Comparison of ENCODE assay signal across 23 cellular contexts in the genomic region with DNA sequence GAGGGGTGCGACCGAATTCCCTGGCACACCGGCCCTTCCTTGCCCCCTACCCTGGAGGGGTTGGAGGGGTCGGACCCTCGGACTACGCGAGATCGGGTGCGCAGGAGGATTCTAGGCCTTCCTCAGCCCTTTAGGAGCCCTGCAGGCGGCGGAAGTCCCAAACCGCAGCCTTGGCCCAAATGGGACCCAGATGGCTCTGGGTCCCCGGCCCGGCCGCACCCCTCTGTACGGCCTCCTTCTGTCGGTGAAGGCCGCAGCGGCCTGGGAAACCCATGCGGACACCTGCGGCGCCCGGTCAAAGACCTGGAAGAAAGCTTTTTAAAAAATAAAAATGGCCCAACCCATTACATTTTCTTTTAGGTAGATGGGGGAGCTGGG. TPM values are rescaled to one million over a fixed set of nuclear protein-coding genes. Genes with fewer than 3 reads are reported as not detected.
"Had no signal": no experiment of that assay in that cellular context is flagged by ENCODE, and none has a peak within 500 bp of the region (broad histone marks: within the 10 kb centered on the region; RNA-seq: fewer than 3 reads in every experiment).

No MANE protein-coding gene starts in this region.

- ATAC-seq: naive thymus-derived CD4-positive, alpha-beta T cell had no signal

- H3K27ac ChIP-seq: colonic mucosa, hepatocyte, ovary, right atrium auricular region had no signal

- H3K4me3 Mint-ChIP-seq: naive thymus-derived CD4-positive, alpha-beta T cell; nephron progenitor cell had no signal

- H3K27ac Mint-ChIP-seq: nephron progenitor cell had no signal

- H3K27me3 ChIP-seq: ovary had no signal

- H3K9me3 ChIP-seq: colonic mucosa, ovary had no signal

- H3K4me3 ChIP-seq: colonic mucosa, hepatocyte, ovary, right atrium auricular region had no signal

- H3K36me3 ChIP-seq: colonic mucosa, ovary, right atrium auricular region had no signal

- DNase-seq: colonic mucosa; dermis blood vessel endothelial cell; foreskin melanocyte; head of caudate nucleus; kidney glomerular epithelial cell; naive thymus-derived CD4-positive, alpha-beta T cell; ovary; small intestine; stimulated activated CD4-positive, alpha-beta T cell treated with anti-CD3 and anti-CD28 coated beads, Interleukin-12 subunit alpha, Interleukin-12 subunit beta, amount 100 ng/mL, for 4 hours; stimulated activated CD4-positive, alpha-beta T cell treated with anti-CD3 and anti-CD28 coated beads, Interleukin-2, amount 100 ng/mL, for 48 hours; stimulated activated naive CD4-positive, alpha-beta T cell treated with Interleukin-2 at 50 U/mL for 16 hours; trophoblast cell had no signal

- H3K79me2 ChIP-seq: hepatocyte had no signal

RNA-seq across cellular contexts. Expression of a gene that starts 2.4 kb away (rescaled TPM):
- total RNA-seq: colonic mucosa; dermis blood vessel endothelial cell; endothelial cell of umbilical vein; hepatocyte; liver; lung microvascular endothelial cell; mesenteric fat pad; mononuclear cell; naive thymus-derived CD4-positive, alpha-beta T cell; ovary; posterior vena cava; right atrium auricular region; urinary bladder had no signal
- polyA plus RNA-seq: endothelial cell of umbilical vein; esophagus; hepatocyte; liver; naive thymus-derived CD4-positive, alpha-beta T cell; ovary; small intestine; urinary bladder had no signal

RNA-seq across cellular contexts. Expression of a gene that starts 56.8 kb away (rescaled TPM):
- total RNA-seq: colonic mucosa; dermis blood vessel endothelial cell; endothelial cell of umbilical vein; hepatocyte; liver; lung microvascular endothelial cell; mesenteric fat pad; mononuclear cell; naive thymus-derived CD4-positive, alpha-beta T cell; ovary; posterior vena cava; right atrium auricular region; urinary bladder had no signal
- polyA plus RNA-seq: endothelial cell of umbilical vein; esophagus; hepatocyte; liver; naive thymus-derived CD4-positive, alpha-beta T cell; ovary; small intestine; urinary bladder had no signal
